ENCODE assay signal across 20 cellular contexts in the genomic region with DNA sequence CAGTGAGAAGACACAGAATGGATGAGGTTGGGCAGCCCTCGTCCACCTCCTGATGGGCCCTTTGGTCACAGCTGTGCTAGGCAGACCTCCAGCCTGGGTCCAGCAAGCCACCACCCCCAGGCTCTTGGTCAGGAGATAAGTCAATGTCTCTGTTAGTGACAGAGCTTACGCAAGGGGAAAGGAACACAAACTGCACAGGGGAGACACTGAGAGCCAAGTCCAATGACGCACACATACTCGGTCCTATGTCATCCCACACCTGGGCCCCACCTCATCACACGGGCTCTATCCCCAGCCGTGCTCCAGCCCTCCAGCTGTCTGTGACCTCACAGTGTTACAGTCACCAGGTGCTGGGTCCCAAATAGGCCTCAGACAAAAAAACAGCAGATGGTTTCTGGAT.
"Had no signal": no experiment of that assay in that cellular context is flagged by ENCODE, and none has a peak within 500 bp of the region (broad histone marks: within the 10 kb centered on the region; RNA-seq: fewer than 3 reads in every experiment).

No MANE protein-coding gene starts in this region.

- H3K9me3 Mint-ChIP-seq: activated naive CD4-positive, alpha-beta T cell treated with anti-CD3 and anti-CD28 coated beads for 36 hours; activated T-helper 17 cell treated with anti-CD3 and anti-CD28 coated beads, Interleukin-2, amount 50 U/mL, for 72 hours; mesothelial cell of epicardium; neural crest cell; T-helper 2 cell treated with Interferon-gamma antibody and Interleukin-4, amounts not matched to agents 5 μg/mL and 100 μg/mL, for 36 hours had no signal

- H3K27ac ChIP-seq: cardiac muscle cell, esophagus squamous epithelium, pancreas, transverse colon had no signal

- DNase-seq: activated CD4-positive, alpha-beta T cell treated with anti-CD3 and anti-CD28 coated beads, Interleukin-2, amount 50 U/mL, for 1 hour; activated naive CD4-positive, alpha-beta T cell treated with anti-CD3 and anti-CD28 coated beads for 36 hours; activated T-cell treated with anti-CD3 and anti-CD28 coated beads for 4 hours; esophagus squamous epithelium; retina; stimulated activated CD4-positive, alpha-beta T cell treated with anti-CD3 and anti-CD28 coated beads, Interleukin-15, amount 100 ng/mL, for 24 hours; stimulated activated CD4-positive, alpha-beta T cell treated with anti-CD3 and anti-CD28 coated beads, Interleukin-4, amount 100 ng/mL, for 1 hour; stimulated activated naive CD4-positive, alpha-beta T cell treated with Interleukin-2 at 50 U/mL for 16 hours; substantia nigra; SW 1271; transverse colon had no signal

- ATAC-seq: activated T-helper 17 cell treated with anti-CD3 and anti-CD28 coated beads, Interleukin-2, amount 50 U/mL, for 72 hours; pancreas had no signal

- FAIRE-seq: astrocyte, colon, pancreas had no signal

- H3K4me3 Mint-ChIP-seq: activated naive CD4-positive, alpha-beta T cell treated with anti-CD3 and anti-CD28 coated beads for 36 hours; activated T-helper 17 cell treated with anti-CD3 and anti-CD28 coated beads, Interleukin-2, amount 50 U/mL, for 72 hours; mesothelial cell of epicardium; neural crest cell; T-helper 2 cell treated with Interferon-gamma antibody and Interleukin-4, amounts not matched to agents 5 μg/mL and 100 μg/mL, for 36 hours had no signal

- H3K36me3 ChIP-seq: cardiac muscle cell had no signal

- H3K4me3 ChIP-seq: cardiac muscle cell, esophagus squamous epithelium, lung, pancreas, transverse colon had no signal

- H3K27ac Mint-ChIP-seq: activated naive CD4-positive, alpha-beta T cell treated with anti-CD3 and anti-CD28 coated beads for 36 hours; activated T-helper 17 cell treated with anti-CD3 and anti-CD28 coated beads, Interleukin-2, amount 50 U/mL, for 72 hours; mesothelial cell of epicardium; T-helper 2 cell treated with Interferon-gamma antibody and Interleukin-4, amounts not matched to agents 5 μg/mL and 100 μg/mL, for 36 hours had no signal

- H3K4me1 ChIP-seq: pancreas, transverse colon had no signal

- H3K27me3 Mint-ChIP-seq: activated T-helper 17 cell treated with anti-CD3 and anti-CD28 coated beads, Interleukin-2, amount 50 U/mL, for 72 hours had no signal

- H3K9me3 ChIP-seq: esophagus squamous epithelium, pancreas, transverse colon had no signal

- H3K27me3 ChIP-seq: cardiac muscle cell, esophagus squamous epithelium, pancreas, transverse colon had no signal
